ENCODE assay signal across 8 cellular contexts in the genomic region with DNA sequence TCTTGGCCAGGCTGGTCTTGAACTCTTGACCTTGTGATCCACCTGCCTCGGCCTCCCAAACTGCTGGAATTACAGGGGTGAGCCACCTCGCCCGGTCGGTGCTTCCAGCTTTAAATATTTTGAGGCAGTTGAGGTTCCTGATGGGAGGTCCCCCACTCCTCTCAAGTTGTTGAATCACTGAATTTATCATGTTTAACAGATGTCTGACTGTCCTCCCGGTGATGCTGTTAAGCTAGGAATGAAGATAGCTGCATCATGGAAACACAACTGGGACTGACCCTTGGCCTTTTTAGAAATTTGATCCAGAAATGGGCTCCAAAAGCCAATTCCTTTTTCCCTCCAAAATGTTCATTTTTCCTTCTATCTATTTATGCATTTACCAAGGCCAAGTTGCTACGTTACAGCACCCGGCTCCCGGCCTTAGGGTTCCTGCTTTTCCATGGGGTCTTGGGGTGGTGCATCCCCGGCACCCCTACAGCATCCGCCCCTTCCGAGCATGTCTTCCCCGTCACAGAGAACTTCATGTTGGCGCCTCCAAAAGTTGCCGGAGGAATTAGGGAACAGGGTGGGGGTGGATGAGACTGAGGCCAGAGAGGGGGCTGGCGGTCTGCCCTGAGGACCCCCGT. TPM values are rescaled to one million over a fixed set of nuclear protein-coding genes. Genes with fewer than 3 reads are reported as not detected.
DNase-seq lines count a peak whose midpoint lies in the region; ATAC-seq and TF ChIP-seq lines count a peak whose summit lies in the region.

No MANE protein-coding gene starts in this region.

- TF ChIP-seq POLR2A in erythroblast (IDR thresholded peaks at IDR 0.05; ENCODE audit: low read length), result no peak

- WGBS in psoas muscle, 3 donors, result 73 to 91% (median 89%) methylated on average over 16 of the region's 16 CpGs

- in situ Hi-C loops in GM13976 (cut with MboI; ENCODE audit: low sequenced_read_pairs, unreplicated experiment), result no loop called here

- H4K20me1 ChIP-seq in OCI-LY3 (ENCODE audit: insufficient read depth, low read length), result no peaks in the 10 kb centered on the region

- ATAC-seq in GM19463 (IDR thresholded peaks at IDR 0.05; ENCODE audit: unreplicated experiment), result peak; percentile 13
- ATAC-seq in GM18907 (IDR thresholded peaks at IDR 0.05; ENCODE audit: unreplicated experiment), result no peak
- no peak for ATAC-seq in psoas muscle

- H3K9me3 ChIP-seq in OCI-LY3 (ENCODE audit: insufficient read depth, low read length) (no peaks in the 10 kb centered on the region), skeletal muscle tissue (ENCODE audit: control insufficient read depth in 3 of 3, low read length in 3 of 3) (no peaks in the 10 kb centered on the region), psoas muscle (no peaks in the 10 kb centered on the region)

- peaks cover 34% of the 10 kb centered on the region for H3K79me2 ChIP-seq in OCI-LY3 (ENCODE audit: low read length)

- peak overlapping the region; percentile 84 for H3K4me3 ChIP-seq in OCI-LY3 (ENCODE audit: low read length)
- peak overlapping the region; percentile 59 to 67 (median 59) for H3K4me3 ChIP-seq in skeletal muscle tissue (ENCODE audit: low read length in 3 of 3)
- H3K4me3 ChIP-seq in psoas muscle, result no peak overlapping the region

- H2AFZ ChIP-seq in OCI-LY3 (ENCODE audit: low read depth, low read length), result peak overlapping the region; percentile 32; the same call in 1 of the 2 replicates

- H3K27ac ChIP-seq in OCI-LY3 (ENCODE audit: low read length) (no peak overlapping the region), skeletal muscle tissue (ENCODE audit: low read depth, low read length) (no peak overlapping the region), psoas muscle (no peak overlapping the region)

- H3K4me1 ChIP-seq in OCI-LY3 (ENCODE audit: low read length), result peaks cover 9% of the 10 kb centered on the region
- peaks cover 3 to 18% (median 13%) of the 10 kb centered on the region in 3 donors for H3K4me1 ChIP-seq in skeletal muscle tissue (ENCODE audit: control insufficient read depth in 3 of 3, insufficient read depth in 3 of 3, low read length in 3 of 3)
- H3K4me1 ChIP-seq in psoas muscle, result peaks cover 4% of the 10 kb centered on the region

- peaks cover 17% of the 10 kb centered on the region for H3K36me3 ChIP-seq in OCI-LY3 (replicated peaks; ENCODE audit: low read depth, low read length)
- peaks cover 0 to 3% (median 0%) of the 10 kb centered on the region in 3 donors for H3K36me3 ChIP-seq in skeletal muscle tissue (ENCODE audit: control insufficient read depth in 3 of 3, insufficient read depth in 3 of 3, low read length in 3 of 3)
- no peaks in the 10 kb centered on the region for H3K36me3 ChIP-seq in psoas muscle (ENCODE audit: insufficient read depth in 1 of 2, low read depth in 1 of 2)

- TF ChIP-seq CTCF in OCI-LY3 (IDR thresholded peaks at IDR 0.05; ENCODE audit: low read depth, low read length) (no peak), GM13976 (IDR thresholded peaks at IDR 0.05; ENCODE audit: borderline replicate concordance, control extremely low read depth, extremely low read depth, insufficient read depth, missing control alignments) (no peak), psoas muscle (IDR thresholded peaks at IDR 0.05) (no peak)

- H3K9ac ChIP-seq in OCI-LY3 (ENCODE audit: low read length), result peak overlapping the region; percentile 84
- peak overlapping the region; percentile 23 to 80 (median 33) for H3K9ac ChIP-seq in skeletal muscle tissue (ENCODE audit: low read depth in 1 of 3, low read length in 3 of 3)

- H3K4me2 ChIP-seq in OCI-LY3 (ENCODE audit: low read length), result peak overlapping the region; percentile 85

- DNase-seq in erythroblast (lab: John Stamatoyannopoulos, UW) (peak; percentile 36 to 60), GM13976 (ENCODE audit: low spot score) (no peak), psoas muscle (no peak), occipital lobe (lab: John Stamatoyannopoulos, UW) (no peak)

- intact Hi-C loops in psoas muscle (cut with DNase I), result no loop called here

- H3K27me3 ChIP-seq in OCI-LY3 (ENCODE audit: low read depth, low read length), result no peaks in the 10 kb centered on the region
- no peaks in the 10 kb centered on the region for H3K27me3 ChIP-seq in skeletal muscle tissue (ENCODE audit: control insufficient read depth in 3 of 3, insufficient read depth in 3 of 3, low read length in 3 of 3)
- no peaks in the 10 kb centered on the region for H3K27me3 ChIP-seq in psoas muscle (ENCODE audit: insufficient read depth in 3 of 3, low read length in 2 of 3)

RNA-seq across cellular contexts. Expression of a gene that starts 43.9 kb away (rescaled TPM):
- not detected for total RNA-seq in skeletal muscle tissue
- under 1 TPM in 3 of 4 donors, not detected in 1; 0.19 to 0.36 (median 0.34) TPM for total RNA-seq in psoas muscle
- 1 to 10 TPM in 1 of 3 donors, under 1 TPM in 2; 0.12 to 3.1 (median 0.78) TPM for polyA plus RNA-seq in psoas muscle
- total RNA-seq in occipital lobe, result not detected

Comparison
In these comparisons a context has a peak if more than half of its experiments do, and no peak if none do; other contexts are left out.
1. DNase-seq: peak in erythroblast (2 of 2); none in GM13976 (single experiment), psoas muscle (0 of 2) and occipital lobe (single experiment).